Comparison of ENCODE assay signal across 28 cellular contexts in genomic region chr22:39259698-39260097, GRCh38. TPM values are rescaled to one million over a fixed set of nuclear protein-coding genes. Genes with fewer than 3 reads are reported as not detected.
"Had no signal": no experiment of that assay in that cellular context is flagged by ENCODE, and none has a peak within 500 bp of the region (broad histone marks: within the 10 kb centered on the region; RNA-seq: fewer than 3 reads in every experiment).

No MANE protein-coding gene starts in this region.

- H3K36me3 ChIP-seq: esophagus squamous epithelium, neutrophil, prostate gland, sigmoid colon, stomach, tibial artery had no signal

- H3K27me3 ChIP-seq: sigmoid colon, stomach, tibial artery had no signal

- H3K4me3 ChIP-seq: esophagus squamous epithelium, mucosa of descending colon, prostate gland, sigmoid colon, stomach, tibial artery had no signal

- H3K9me3 Mint-ChIP-seq: activated naive CD4-positive, alpha-beta T cell treated with anti-CD3 and anti-CD28 coated beads, Interleukin-2, amount 50 U/mL, for 24 hours; central memory CD8-positive, alpha-beta T cell had no signal

- H3K36me3 Mint-ChIP-seq: activated CD8-positive, alpha-beta memory T cell treated with anti-CD3 and anti-CD28 coated beads, Interleukin-2, amount 10 ng/mL, durations not matched to agents 7 days and 5 days had no signal

- H3K27ac Mint-ChIP-seq: activated CD4-positive, alpha-beta T cell treated with anti-CD3 and anti-CD28 coated beads for 36 hours; activated CD8-positive, alpha-beta memory T cell treated with anti-CD3 and anti-CD28 coated beads, Interleukin-2, amount 10 ng/mL, durations not matched to agents 7 days and 5 days; activated CD8-positive, alpha-beta T cell treated with anti-CD3 and anti-CD28 coated beads, Interleukin-2, amount 10 ng/mL, durations not matched to agents 7 days and 5 days; activated naive CD4-positive, alpha-beta T cell treated with anti-CD3 and anti-CD28 coated beads, Interleukin-2, amount 50 U/mL, for 24 hours; activated naive CD8-positive, alpha-beta T cell treated with anti-CD3 and anti-CD28 coated beads, Interleukin-2, amount 50 U/mL, for 24 hours; activated T-helper 2 cell treated with anti-CD3 and anti-CD28 coated beads, Interferon-gamma antibody, Interleukin-2, Interleukin-4, amounts not matched to agents 10 μg/mL and 5 μg/mL and 100 μg/mL, durations not matched to agents 14 hours and 24 hours and 36 hours; natural killer cell treated with Interleukin-12 subunit alpha and Interleukin-12 subunit beta and Interleukin-15 and Interleukin-18, amount 100 ng/mL, for 72 hours; stimulated activated naive B cell treated with anti-CD40 and anti-IgM and Interleukin-4, amounts not matched to agents 10 μg/mL and 1 μg/mL and 100 μg/mL, for 72 hours had no signal

- H3K27ac ChIP-seq: epithelial cell of prostate, esophagus squamous epithelium, neutrophil, prostate gland, sigmoid colon, stomach, tibial artery had no signal

- H3K4me3 Mint-ChIP-seq: activated CD4-positive, alpha-beta T cell treated with anti-CD3 and anti-CD28 coated beads for 36 hours; activated CD8-positive, alpha-beta memory T cell treated with anti-CD3 and anti-CD28 coated beads, Interleukin-2, amount 10 ng/mL, durations not matched to agents 7 days and 5 days; activated CD8-positive, alpha-beta T cell treated with anti-CD3 and anti-CD28 coated beads, Interleukin-2, amount 10 ng/mL, durations not matched to agents 7 days and 5 days; activated naive CD4-positive, alpha-beta T cell treated with anti-CD3 and anti-CD28 coated beads, Interleukin-2, amount 50 U/mL, for 24 hours; activated naive CD8-positive, alpha-beta T cell treated with anti-CD3 and anti-CD28 coated beads, Interleukin-2, amount 50 U/mL, for 24 hours; central memory CD8-positive, alpha-beta T cell; natural killer cell treated with Interleukin-12 subunit alpha and Interleukin-12 subunit beta and Interleukin-15 and Interleukin-18, amount 100 ng/mL, for 72 hours; stimulated activated naive B cell treated with anti-CD40 and anti-IgM and Interleukin-4, amounts not matched to agents 10 μg/mL and 1 μg/mL and 100 μg/mL, for 72 hours had no signal

- DNase-seq: activated CD4-positive, alpha-beta T cell treated with anti-CD3 and anti-CD28 coated beads for 36 hours; activated CD4-positive, CD25-positive, alpha-beta regulatory T cell; activated CD8-positive, alpha-beta memory T cell treated with anti-CD3 and anti-CD28 coated beads, Interleukin-2, amount 10 ng/mL, durations not matched to agents 7 days and 5 days; activated CD8-positive, alpha-beta T cell treated with anti-CD3 and anti-CD28 coated beads, Interleukin-2, amount 10 ng/mL, durations not matched to agents 7 days and 5 days; activated naive CD8-positive, alpha-beta T cell treated with anti-CD3 and anti-CD28 coated beads, Interleukin-2, amount 50 U/mL, for 24 hours; activated T-cell treated with anti-CD3 and anti-CD28 coated beads, Interleukin-2, amount 50 U/mL, for 48 hours; amygdala; dermis blood vessel endothelial cell; effector CD4-positive, alpha-beta T cell; esophagus squamous epithelium; foreskin melanocyte; left cardiac atrium; left ventricle myocardium superior; mucosa of descending colon; sigmoid colon; small intestine; stimulated activated CD4-positive, alpha-beta T cell treated with anti-CD3 and anti-CD28 coated beads, Interleukin-4, amount 100 ng/mL, for 4 hours; stimulated activated CD8-positive, alpha-beta memory T cell treated with anti-CD3 and anti-CD28 coated beads, Interleukin-4, amount 100 ng/mL, for 48 hours; stimulated activated naive B cell treated with anti-CD40 and anti-IgM and Interleukin-4, amounts not matched to agents 10 μg/mL and 1 μg/mL and 100 μg/mL, for 72 hours; stomach; tibial artery had no signal

- H3K9me3 ChIP-seq: neutrophil, prostate gland had no signal

- H3K4me1 ChIP-seq: prostate gland had no signal

- ATAC-seq: activated CD4-positive, alpha-beta T cell treated with anti-CD3 and anti-CD28 coated beads for 36 hours; activated CD8-positive, alpha-beta memory T cell treated with anti-CD3 and anti-CD28 coated beads, Interleukin-2, amount 10 ng/mL, durations not matched to agents 7 days and 5 days; activated CD8-positive, alpha-beta T cell treated with anti-CD3 and anti-CD28 coated beads, Interleukin-2, amount 10 ng/mL, durations not matched to agents 7 days and 5 days; activated naive CD8-positive, alpha-beta T cell treated with anti-CD3 and anti-CD28 coated beads, Interleukin-2, amount 50 U/mL, for 24 hours; left cardiac atrium; left ventricle myocardium superior; mucosa of descending colon; natural killer cell treated with Interleukin-12 subunit alpha and Interleukin-12 subunit beta and Interleukin-15 and Interleukin-18, amount 100 ng/mL, for 72 hours; stimulated activated naive B cell treated with anti-CD40 and anti-IgM and Interleukin-4, amounts not matched to agents 10 μg/mL and 1 μg/mL and 100 μg/mL, for 72 hours had no signal

RNA-seq across cellular contexts. Expression of gene PDGFB, which starts 14.9 kb away (rescaled TPM):
- total RNA-seq: natural killer cell treated with Interleukin-12 subunit alpha and Interleukin-12 subunit beta and Interleukin-15 and Interleukin-18, amount 100 ng/mL, for 72 hours had no signal
